In the genomic region with DNA sequence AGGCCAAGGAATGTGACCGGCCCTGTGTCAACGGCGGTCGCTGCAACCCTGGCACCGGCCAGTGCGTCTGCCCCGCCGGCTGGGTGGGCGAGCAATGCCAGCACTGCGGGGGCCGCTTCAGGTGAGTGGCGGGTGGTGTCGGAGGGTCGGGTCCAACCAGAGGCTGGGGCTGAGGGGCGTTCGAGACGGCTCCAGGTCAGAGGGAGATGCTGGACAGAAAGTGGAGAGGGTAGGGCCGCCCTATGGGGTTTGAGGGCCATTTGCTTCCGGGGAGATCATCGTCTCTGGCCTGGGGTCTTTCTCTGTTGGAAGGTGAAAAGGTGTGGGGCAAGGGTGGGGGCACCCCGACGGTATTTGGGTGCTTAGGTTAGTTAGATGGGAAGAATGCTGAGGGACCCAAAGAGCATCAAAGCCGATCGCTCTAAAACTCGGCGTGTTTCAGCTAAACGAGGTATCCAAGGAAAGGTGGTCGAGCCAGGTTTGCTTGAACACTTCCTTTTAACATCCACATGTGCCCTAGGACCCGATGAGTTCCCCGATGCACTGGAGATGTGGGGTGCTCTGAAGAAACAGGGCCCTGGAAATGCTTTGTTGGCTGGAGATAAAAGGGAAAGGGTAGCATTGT, we compare ENCODE assay signal across 8 cellular contexts. TPM values are rescaled to one million over a fixed set of nuclear protein-coding genes. Genes with fewer than 3 reads are reported as not detected.
DNase-seq lines count a peak whose midpoint lies in the region; ATAC-seq and TF ChIP-seq lines count a peak whose summit lies in the region.

No MANE protein-coding gene starts in this region.

- TF ChIP-seq CTCF in foreskin keratinocyte (conservative IDR thresholded peaks at IDR 0.05) = no peak

- peaks cover 51% of the 10 kb centered on the region for H4K20me1 ChIP-seq in BLaER1

- peak overlapping the region; percentile 99 for H3K4me2 ChIP-seq in BLaER1

- peaks cover 4% of the 10 kb centered on the region; the same call in 1 of the 2 replicates for H3K36me3 ChIP-seq in BLaER1

- H3K9me3 ChIP-seq in BLaER1 = no peaks in the 10 kb centered on the region

- DNase-seq in T-cell = peak in 1 of 34 experiments; percentile 8
- no peak for DNase-seq in foreskin keratinocyte
- peak; percentile 31 for DNase-seq in retina
- no peak for DNase-seq in NCI-H2081 treated with DMSO at 0.1 percent for 48 hours (lab: John Stamatoyannopoulos, UW)
- DNase-seq in NOMO-1 treated with dmso at 0.1 percent for 144 hours (lab: John Stamatoyannopoulos, UW; ENCODE audit: unreplicated experiment) = no peak
- DNase-seq in NCI-H2081 (lab: John Stamatoyannopoulos, UW) = no peak

- H3K27me3 ChIP-seq in BLaER1 = no peaks in the 10 kb centered on the region
- peaks cover 4% of the 10 kb centered on the region for H3K27me3 ChIP-seq in foreskin keratinocyte

- no peaks in the 10 kb centered on the region for H3K9me3 Mint-ChIP-seq in T-cell

- ATAC-seq in GM21529 (IDR thresholded peaks at IDR 0.05; ENCODE audit: unreplicated experiment) (peak; percentile 36), T-cell (replicated peaks in 1 of 4) (peak in 1 of 4 experiments; percentile 1), foreskin keratinocyte (no peak)

- peak overlapping the region; percentile 91 for H3K9ac ChIP-seq in BLaER1

- POLR2A ChIA-PET in T-cell (lab: Charles Lee) = no interaction called here

- CTCF ChIA-PET in T-cell (lab: Charles Lee) = no interaction called here

- peaks cover 28% of the 10 kb centered on the region for H3K4me1 ChIP-seq in BLaER1
- H3K4me1 ChIP-seq in foreskin keratinocyte = peaks cover 10% of the 10 kb centered on the region

- H3K36me3 Mint-ChIP-seq in T-cell = no peaks in the 10 kb centered on the region

- H3K27ac ChIP-seq in BLaER1 = peak overlapping the region; percentile 78
- H3K27ac ChIP-seq in foreskin keratinocyte = peak overlapping the region; percentile 57

- peak overlapping the region; percentile 91 to 96 (median 93) for H3K4me3 Mint-ChIP-seq in T-cell

- peaks cover 2 to 3% of the 10 kb centered on the region in 2 donors for H3K27me3 Mint-ChIP-seq in T-cell

- peak overlapping the region; percentile 99 for H3K4me3 ChIP-seq in BLaER1

- peak overlapping the region; percentile 74 to 87 for H3K27ac Mint-ChIP-seq in T-cell

- peaks cover 30 to 40% (median 38%) of the 10 kb centered on the region in 3 donors for H3K4me1 Mint-ChIP-seq in T-cell

RNA-seq across cellular contexts. Expression of gene ATRN, which starts 0.7 kb away (rescaled TPM):
- total RNA-seq in T-cell (10 to 100 TPM; 13.6 to 15.8 (median 13.7) TPM), foreskin keratinocyte (24.4 and 28.0 TPM in 2 replicates)
- polyA plus RNA-seq in foreskin keratinocyte = 8.1 and 8.4 TPM in 2 replicates
